Comparison of ENCODE assay signal across 10 cellular contexts in the genomic region with DNA sequence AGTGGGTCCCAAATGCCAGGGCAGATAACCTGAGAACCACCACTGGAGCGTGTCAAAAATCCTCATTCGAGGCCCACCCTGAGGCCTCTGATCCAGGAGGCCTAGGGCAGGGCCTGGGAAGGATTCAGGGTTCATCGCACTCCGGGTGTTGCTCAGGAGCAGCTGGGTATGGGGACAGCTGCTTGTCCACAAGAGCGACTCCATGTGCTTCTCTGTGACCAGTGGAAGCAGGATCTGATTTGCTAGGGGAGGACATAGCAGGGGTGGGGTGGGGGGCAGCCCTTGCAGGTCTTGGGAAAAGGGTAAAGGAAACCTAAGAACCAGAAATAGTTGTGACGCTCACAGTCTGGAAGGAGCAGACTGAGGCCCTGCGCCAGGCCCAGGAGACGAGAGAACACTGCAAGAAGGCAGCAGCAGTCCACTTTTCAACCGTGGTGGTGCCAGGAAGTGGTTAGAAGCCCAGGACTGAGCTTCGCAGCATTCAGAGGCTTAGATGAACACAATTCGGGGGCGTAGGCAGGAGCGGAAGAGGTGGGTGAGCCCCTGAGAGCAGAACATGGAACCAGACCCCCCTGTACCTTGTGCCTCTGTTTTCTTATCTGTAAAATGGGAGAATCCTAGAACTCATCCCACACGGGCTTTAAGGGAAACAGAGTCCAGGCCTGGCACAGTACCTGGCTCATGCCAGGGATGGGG. TPM values are rescaled to one million over a fixed set of nuclear protein-coding genes. Genes with fewer than 3 reads are reported as not detected.
DNase-seq lines count a peak whose midpoint lies in the region; ATAC-seq and TF ChIP-seq lines count a peak whose summit lies in the region.
"Had no signal": no experiment of that assay in that cellular context is flagged by ENCODE, and none has a peak within 500 bp of the region (broad histone marks: within the 10 kb centered on the region; RNA-seq: fewer than 3 reads in every experiment).

No MANE protein-coding gene starts in this region.

- H3K27me3 ChIP-seq in right cardiac atrium (ENCODE audit: control insufficient read depth, insufficient read depth) (no peaks in the 10 kb centered on the region), tibial artery (no peaks in the 10 kb centered on the region), H7 (ENCODE audit: control insufficient read depth, insufficient read depth, low read length) (no peaks in the 10 kb centered on the region)
- H3K27me3 ChIP-seq: right lobe of liver had no signal

- DNase-seq in right cardiac atrium (peak in 2 of 3 donors; percentile 31 to 41), Right ventricle myocardium inferior (ENCODE audit: missing footprints) (no peak), midbrain (lab: John Stamatoyannopoulos, UW) (peak; percentile 23), tibial artery (peak in 1 of 2 donors; percentile 87), H7 (no peak), HuH-7 (ENCODE audit: low spot score) (no peak)
- DNase-seq in activated T-cell treated with anti-CD3 and anti-CD28 coated beads, Interleukin-2, amount 50 U/mL, for 4 hours: peak; percentile 19
- DNase-seq: KG1 had no signal

- intact Hi-C loops in right cardiac atrium (cut with DNase I): no loop called here
- intact Hi-C loops in Right ventricle myocardium inferior (cut with DNase I): no loop called here
- intact Hi-C loops in tibial artery (cut with DNase I; ENCODE audit: low total_unique reads): no loop called here

- 85% methylated on average over 14 of the region's 14 CpGs for WGBS in right cardiac atrium

- no peaks in the 10 kb centered on the region for H3K9me3 Mint-ChIP-seq in activated T-cell treated with anti-CD3 and anti-CD28 coated beads, Interleukin-2, amount 50 U/mL, for 4 hours

- H3K27me3 Mint-ChIP-seq in activated T-cell treated with anti-CD3 and anti-CD28 coated beads, Interleukin-2, amount 50 U/mL, for 4 hours (ENCODE audit: low read depth): no peaks in the 10 kb centered on the region

- H3K4me1 ChIP-seq in right cardiac atrium (ENCODE audit: control insufficient read depth, insufficient read depth, low read length): peaks cover 26% of the 10 kb centered on the region
- H3K4me1 ChIP-seq in tibial artery: peaks cover 0 to 90% (median 50%) of the 10 kb centered on the region in 4 donors

- H3K9me3 ChIP-seq in right cardiac atrium (ENCODE audit: control insufficient read depth, low read length): no peaks in the 10 kb centered on the region
- H3K9me3 ChIP-seq in tibial artery: no peaks in the 10 kb centered on the region
- H3K9me3 ChIP-seq: right lobe of liver had no signal

- H3K36me3 ChIP-seq in tibial artery (no peaks in the 10 kb centered on the region), H7 (replicated peaks; ENCODE audit: control insufficient read depth, insufficient read depth, low read length) (no peaks in the 10 kb centered on the region)
- H3K36me3 ChIP-seq: right lobe of liver had no signal

- H3K4me3 ChIP-seq in right cardiac atrium (ENCODE audit: low read length) (no peak overlapping the region), tibial artery (no peak overlapping the region), H7 (ENCODE audit: insufficient read depth, low read depth, low read length) (no peak overlapping the region)
- H3K4me3 ChIP-seq: right lobe of liver had no signal

- peak overlapping the region; percentile 38 for H3K4me3 Mint-ChIP-seq in activated T-cell treated with anti-CD3 and anti-CD28 coated beads, Interleukin-2, amount 50 U/mL, for 4 hours

- TF ChIP-seq CTCF in tibial artery (IDR thresholded peaks at IDR 0.05): no peak

- H3K4me1 Mint-ChIP-seq in activated T-cell treated with anti-CD3 and anti-CD28 coated beads, Interleukin-2, amount 50 U/mL, for 4 hours (ENCODE audit: low read depth): peaks cover 36% of the 10 kb centered on the region

- H3K27ac ChIP-seq in right cardiac atrium (ENCODE audit: low read length): peak overlapping the region; percentile 25
- H3K27ac ChIP-seq in tibial artery: peak overlapping the region; percentile 64 to 71
- H3K27ac ChIP-seq: right lobe of liver had no signal

- ATAC-seq in right cardiac atrium: no peak
- ATAC-seq in Right ventricle myocardium inferior: no peak
- ATAC-seq in activated T-cell treated with anti-CD3 and anti-CD28 coated beads, Interleukin-2, amount 50 U/mL, for 4 hours: peak; percentile 49
- no peak for ATAC-seq in GM21619 (IDR thresholded peaks at IDR 0.05; ENCODE audit: unreplicated experiment)

- peaks cover 3% of the 10 kb centered on the region for H3K36me3 Mint-ChIP-seq in activated T-cell treated with anti-CD3 and anti-CD28 coated beads, Interleukin-2, amount 50 U/mL, for 4 hours (ENCODE audit: insufficient read depth)

RNA-seq across cellular contexts. Expression of a gene that starts 33.7 kb away (rescaled TPM):
- 100 to 1,000 TPM; 113 to 135 (median 129) TPM for total RNA-seq in right cardiac atrium
- 78.2 TPM for polyA plus RNA-seq in right cardiac atrium
- total RNA-seq in Right ventricle myocardium inferior: 123 TPM
- 10 to 100 TPM; 49.4 to 59.7 (median 59.1) TPM for total RNA-seq in activated T-cell treated with anti-CD3 and anti-CD28 coated beads, Interleukin-2, amount 50 U/mL, for 4 hours
- total RNA-seq in H7 (2014; rRNA removed; shearing (Covaris generic)): 75.1 and 92.1 TPM in 2 replicates

Comparison
In these comparisons a context has a peak if more than half of its experiments do, and no peak if none do; other contexts are left out.
1. DNase-seq: peak in right cardiac atrium (2 of 3), activated T-cell treated with anti-CD3 and anti-CD28 coated beads, Interleukin-2, amount 50 U/mL, for 4 hours (single experiment) and midbrain (single experiment); none in Right ventricle myocardium inferior (single experiment), H7 (single experiment) and HuH-7 (single experiment).
2. ATAC-seq: peak in activated T-cell treated with anti-CD3 and anti-CD28 coated beads, Interleukin-2, amount 50 U/mL, for 4 hours (2 of 2); none in right cardiac atrium (0 of 2), Right ventricle myocardium inferior (single experiment) and GM21619 (single experiment).